Comparison of ENCODE assay signal across 1 cellular context in the genomic region with DNA sequence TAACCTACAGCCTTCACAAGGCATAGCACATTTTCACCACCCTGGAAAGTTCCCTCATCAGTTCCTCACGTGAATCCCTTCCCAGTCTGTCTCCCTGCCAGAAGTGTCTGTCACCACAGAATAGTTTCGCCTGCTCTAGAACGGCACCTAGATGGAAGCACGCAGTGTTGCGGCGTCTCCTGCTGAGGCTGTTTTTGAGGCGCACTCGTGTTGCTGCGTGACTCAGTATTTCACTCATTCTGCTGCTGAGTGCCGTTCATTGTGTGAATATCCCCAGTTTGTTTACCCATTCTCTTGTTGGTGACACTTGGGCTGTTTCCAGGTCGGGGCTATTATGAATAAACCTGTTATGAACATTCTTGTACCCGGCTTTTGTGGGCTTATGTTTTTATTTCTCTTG.
TF ChIP-seq lines count a peak whose summit lies in the region.

No MANE protein-coding gene starts in this region.

TF ChIP-seq in K562, 482 proteins besides CTCF, POLR2A, EP300 and RAD21 (continued from another document and continues in another):
- no peak for TF ChIP-seq MBD1 (CRISPR knock-in tag; IDR thresholded peaks at IDR 0.05)
- no peak for TF ChIP-seq GTF2E2 (tag; IDR thresholded peaks at IDR 0.05)
- no peak for TF ChIP-seq SREBF1 (IDR thresholded peaks at IDR 0.05; ENCODE audit: borderline replicate concordance, low read depth, low read length)
- no peak for TF ChIP-seq ETV6 (IDR thresholded peaks at IDR 0.05; ENCODE audit: borderline replicate concordance in 1 of 2, low read depth in 2 of 2, low read length in 1 of 2)
- no peak for TF ChIP-seq ETV6 (CRISPR knock-in tag; IDR thresholded peaks at IDR 0.05; ENCODE audit: borderline replicate concordance)
- no peak for TF ChIP-seq ZNF408 (CRISPR knock-in tag; IDR thresholded peaks at IDR 0.05; ENCODE audit: low read depth)
- no peak for TF ChIP-seq ZBTB1 (CRISPR knock-in tag; IDR thresholded peaks at IDR 0.05; ENCODE audit: borderline replicate concordance, low read depth)
- no peak for TF ChIP-seq HDAC3 (IDR thresholded peaks at IDR 0.05; ENCODE audit: borderline replicate concordance, partially characterized antibody)
- no peak for TF ChIP-seq CHCHD3 (CRISPR knock-in tag; IDR thresholded peaks at IDR 0.05)
- 0 out of 2 replicates have a peak, but pooled peaks have one; percentile 66 for TF ChIP-seq DPF2 (IDR thresholded peaks at IDR 0.05)
- TF ChIP-seq EHMT2 (IDR thresholded peaks at IDR 0.05) = no peak
- 0 out of 2 replicates have a peak, but pooled peaks have one; percentile 12 for TF ChIP-seq ZKSCAN1 (IDR thresholded peaks at IDR 0.05; ENCODE audit: low read depth, low read length)
- TF ChIP-seq HMGXB4 (CRISPR knock-in tag; IDR thresholded peaks at IDR 0.05) = no peak
- no peak for TF ChIP-seq ZNF668 (CRISPR knock-in tag; IDR thresholded peaks at IDR 0.05)
- TF ChIP-seq NFIC (IDR thresholded peaks at IDR 0.05) = peak; percentile 53
- peak in 1 of 2 experiments; percentile 16; a peak in 1 of 4 replicates for TF ChIP-seq MAZ (CRISPR knock-in tag; conservative IDR thresholded peaks at IDR 0.05 in 1 of 2, IDR thresholded peaks at IDR 0.05 in 1 of 2)
- TF ChIP-seq NR2C1 (IDR thresholded peaks at IDR 0.05) = no peak
- no peak for TF ChIP-seq NR2C1 (tag; IDR thresholded peaks at IDR 0.05)
- TF ChIP-seq, protein P1, sequence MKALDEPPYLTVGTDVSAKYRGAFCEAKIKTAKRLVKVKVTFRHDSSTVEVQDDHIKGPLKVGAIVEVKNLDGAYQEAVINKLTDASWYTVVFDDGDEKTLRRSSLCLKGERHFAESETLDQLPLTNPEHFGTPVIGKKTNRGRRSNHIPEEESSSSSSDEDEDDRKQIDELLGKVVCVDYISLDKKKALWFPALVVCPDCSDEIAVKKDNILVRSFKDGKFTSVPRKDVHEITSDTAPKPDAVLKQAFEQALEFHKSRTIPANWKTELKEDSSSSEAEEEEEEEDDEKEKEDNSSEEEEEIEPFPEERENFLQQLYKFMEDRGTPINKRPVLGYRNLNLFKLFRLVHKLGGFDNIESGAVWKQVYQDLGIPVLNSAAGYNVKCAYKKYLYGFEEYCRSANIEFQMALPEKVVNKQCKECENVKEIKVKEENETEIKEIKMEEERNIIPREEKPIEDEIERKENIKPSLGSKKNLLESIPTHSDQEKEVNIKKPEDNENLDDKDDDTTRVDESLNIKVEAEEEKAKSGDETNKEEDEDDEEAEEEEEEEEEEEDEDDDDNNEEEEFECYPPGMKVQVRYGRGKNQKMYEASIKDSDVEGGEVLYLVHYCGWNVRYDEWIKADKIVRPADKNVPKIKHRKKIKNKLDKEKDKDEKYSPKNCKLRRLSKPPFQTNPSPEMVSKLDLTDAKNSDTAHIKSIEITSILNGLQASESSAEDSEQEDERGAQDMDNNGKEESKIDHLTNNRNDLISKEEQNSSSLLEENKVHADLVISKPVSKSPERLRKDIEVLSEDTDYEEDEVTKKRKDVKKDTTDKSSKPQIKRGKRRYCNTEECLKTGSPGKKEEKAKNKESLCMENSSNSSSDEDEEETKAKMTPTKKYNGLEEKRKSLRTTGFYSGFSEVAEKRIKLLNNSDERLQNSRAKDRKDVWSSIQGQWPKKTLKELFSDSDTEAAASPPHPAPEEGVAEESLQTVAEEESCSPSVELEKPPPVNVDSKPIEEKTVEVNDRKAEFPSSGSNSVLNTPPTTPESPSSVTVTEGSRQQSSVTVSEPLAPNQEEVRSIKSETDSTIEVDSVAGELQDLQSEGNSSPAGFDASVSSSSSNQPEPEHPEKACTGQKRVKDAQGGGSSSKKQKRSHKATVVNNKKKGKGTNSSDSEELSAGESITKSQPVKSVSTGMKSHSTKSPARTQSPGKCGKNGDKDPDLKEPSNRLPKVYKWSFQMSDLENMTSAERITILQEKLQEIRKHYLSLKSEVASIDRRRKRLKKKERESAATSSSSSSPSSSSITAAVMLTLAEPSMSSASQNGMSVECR (CRISPR knock-in tag; IDR thresholded peaks at IDR 0.05) = no peak
- TF ChIP-seq LARP7 (IDR thresholded peaks at IDR 0.05) = no peak
- TF ChIP-seq, protein P2, sequence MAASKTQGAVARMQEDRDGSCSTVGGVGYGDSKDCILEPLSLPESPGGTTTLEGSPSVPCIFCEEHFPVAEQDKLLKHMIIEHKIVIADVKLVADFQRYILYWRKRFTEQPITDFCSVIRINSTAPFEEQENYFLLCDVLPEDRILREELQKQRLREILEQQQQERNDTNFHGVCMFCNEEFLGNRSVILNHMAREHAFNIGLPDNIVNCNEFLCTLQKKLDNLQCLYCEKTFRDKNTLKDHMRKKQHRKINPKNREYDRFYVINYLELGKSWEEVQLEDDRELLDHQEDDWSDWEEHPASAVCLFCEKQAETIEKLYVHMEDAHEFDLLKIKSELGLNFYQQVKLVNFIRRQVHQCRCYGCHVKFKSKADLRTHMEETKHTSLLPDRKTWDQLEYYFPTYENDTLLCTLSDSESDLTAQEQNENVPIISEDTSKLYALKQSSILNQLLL (CRISPR knock-in tag; IDR thresholded peaks at IDR 0.05; ENCODE audit: borderline replicate concordance) = no peak
- TF ChIP-seq, protein P3, sequence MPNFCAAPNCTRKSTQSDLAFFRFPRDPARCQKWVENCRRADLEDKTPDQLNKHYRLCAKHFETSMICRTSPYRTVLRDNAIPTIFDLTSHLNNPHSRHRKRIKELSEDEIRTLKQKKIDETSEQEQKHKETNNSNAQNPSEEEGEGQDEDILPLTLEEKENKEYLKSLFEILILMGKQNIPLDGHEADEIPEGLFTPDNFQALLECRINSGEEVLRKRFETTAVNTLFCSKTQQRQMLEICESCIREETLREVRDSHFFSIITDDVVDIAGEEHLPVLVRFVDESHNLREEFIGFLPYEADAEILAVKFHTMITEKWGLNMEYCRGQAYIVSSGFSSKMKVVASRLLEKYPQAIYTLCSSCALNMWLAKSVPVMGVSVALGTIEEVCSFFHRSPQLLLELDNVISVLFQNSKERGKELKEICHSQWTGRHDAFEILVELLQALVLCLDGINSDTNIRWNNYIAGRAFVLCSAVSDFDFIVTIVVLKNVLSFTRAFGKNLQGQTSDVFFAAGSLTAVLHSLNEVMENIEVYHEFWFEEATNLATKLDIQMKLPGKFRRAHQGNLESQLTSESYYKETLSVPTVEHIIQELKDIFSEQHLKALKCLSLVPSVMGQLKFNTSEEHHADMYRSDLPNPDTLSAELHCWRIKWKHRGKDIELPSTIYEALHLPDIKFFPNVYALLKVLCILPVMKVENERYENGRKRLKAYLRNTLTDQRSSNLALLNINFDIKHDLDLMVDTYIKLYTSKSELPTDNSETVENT (CRISPR knock-in tag; IDR thresholded peaks at IDR 0.05) = no peak
- no peak for TF ChIP-seq MIER1 (IDR thresholded peaks at IDR 0.05; ENCODE audit: low read depth)
- TF ChIP-seq E2F1 (CRISPR knock-in tag; IDR thresholded peaks at IDR 0.05) = peak; percentile 61; the same call in 1 of the 2 replicates
- TF ChIP-seq IRF2 (CRISPR knock-in tag; IDR thresholded peaks at IDR 0.05) = no peak
- TF ChIP-seq RNF2 (IDR thresholded peaks at IDR 0.05) = no peak
- TF ChIP-seq CEBPZ (IDR thresholded peaks at IDR 0.05; ENCODE audit: borderline replicate concordance, low read depth, low read length) = no peak
- no peak for TF ChIP-seq ILF3 (IDR thresholded peaks at IDR 0.05; ENCODE audit: borderline replicate concordance)
- no peak for TF ChIP-seq HOXB6 (CRISPR knock-in tag; IDR thresholded peaks at IDR 0.05; ENCODE audit: borderline replicate concordance)
- TF ChIP-seq PTTG1 (tag; IDR thresholded peaks at IDR 0.05; ENCODE audit: low read depth) = no peak
- TF ChIP-seq FOXK1 (CRISPR knock-in tag; IDR thresholded peaks at IDR 0.05; ENCODE audit: borderline replicate concordance) = no peak
- TF ChIP-seq ZNF324 (CRISPR knock-in tag; IDR thresholded peaks at IDR 0.05) = no peak
- no peak for TF ChIP-seq ZFP30 (CRISPR knock-in tag; IDR thresholded peaks at IDR 0.05; ENCODE audit: borderline replicate concordance)
- TF ChIP-seq SIX5 (IDR thresholded peaks at IDR 0.05; ENCODE audit: borderline replicate concordance in 1 of 2, insufficient read depth in 1 of 2, low read depth in 1 of 2, low read length in 2 of 2) = no peak
- TF ChIP-seq, protein P4, sequence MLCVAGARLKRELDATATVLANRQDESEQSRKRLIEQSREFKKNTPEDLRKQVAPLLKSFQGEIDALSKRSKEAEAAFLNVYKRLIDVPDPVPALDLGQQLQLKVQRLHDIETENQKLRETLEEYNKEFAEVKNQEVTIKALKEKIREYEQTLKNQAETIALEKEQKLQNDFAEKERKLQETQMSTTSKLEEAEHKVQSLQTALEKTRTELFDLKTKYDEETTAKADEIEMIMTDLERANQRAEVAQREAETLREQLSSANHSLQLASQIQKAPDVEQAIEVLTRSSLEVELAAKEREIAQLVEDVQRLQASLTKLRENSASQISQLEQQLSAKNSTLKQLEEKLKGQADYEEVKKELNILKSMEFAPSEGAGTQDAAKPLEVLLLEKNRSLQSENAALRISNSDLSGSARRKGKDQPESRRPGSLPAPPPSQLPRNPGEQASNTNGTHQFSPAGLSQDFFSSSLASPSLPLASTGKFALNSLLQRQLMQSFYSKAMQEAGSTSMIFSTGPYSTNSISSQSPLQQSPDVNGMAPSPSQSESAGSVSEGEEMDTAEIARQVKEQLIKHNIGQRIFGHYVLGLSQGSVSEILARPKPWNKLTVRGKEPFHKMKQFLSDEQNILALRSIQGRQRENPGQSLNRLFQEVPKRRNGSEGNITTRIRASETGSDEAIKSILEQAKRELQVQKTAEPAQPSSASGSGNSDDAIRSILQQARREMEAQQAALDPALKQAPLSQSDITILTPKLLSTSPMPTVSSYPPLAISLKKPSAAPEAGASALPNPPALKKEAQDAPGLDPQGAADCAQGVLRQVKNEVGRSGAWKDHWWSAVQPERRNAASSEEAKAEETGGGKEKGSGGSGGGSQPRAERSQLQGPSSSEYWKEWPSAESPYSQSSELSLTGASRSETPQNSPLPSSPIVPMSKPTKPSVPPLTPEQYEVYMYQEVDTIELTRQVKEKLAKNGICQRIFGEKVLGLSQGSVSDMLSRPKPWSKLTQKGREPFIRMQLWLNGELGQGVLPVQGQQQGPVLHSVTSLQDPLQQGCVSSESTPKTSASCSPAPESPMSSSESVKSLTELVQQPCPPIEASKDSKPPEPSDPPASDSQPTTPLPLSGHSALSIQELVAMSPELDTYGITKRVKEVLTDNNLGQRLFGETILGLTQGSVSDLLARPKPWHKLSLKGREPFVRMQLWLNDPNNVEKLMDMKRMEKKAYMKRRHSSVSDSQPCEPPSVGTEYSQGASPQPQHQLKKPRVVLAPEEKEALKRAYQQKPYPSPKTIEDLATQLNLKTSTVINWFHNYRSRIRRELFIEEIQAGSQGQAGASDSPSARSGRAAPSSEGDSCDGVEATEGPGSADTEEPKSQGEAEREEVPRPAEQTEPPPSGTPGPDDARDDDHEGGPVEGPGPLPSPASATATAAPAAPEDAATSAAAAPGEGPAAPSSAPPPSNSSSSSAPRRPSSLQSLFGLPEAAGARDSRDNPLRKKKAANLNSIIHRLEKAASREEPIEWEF (CRISPR knock-in tag; IDR thresholded peaks at IDR 0.05) = no peak
